In genomic region chr6:90521955-90522354, GRCh38 we compare ENCODE assay signal across 22 cellular contexts.
DNase-seq lines count a peak whose midpoint lies in the region; ATAC-seq, FAIRE-seq and TF ChIP-seq lines count a peak whose summit lies in the region.
"Had no signal": no experiment of that assay in that cellular context is flagged by ENCODE, and none has a peak within 500 bp of the region (broad histone marks: within the 10 kb centered on the region; RNA-seq: fewer than 3 reads in every experiment).

No MANE protein-coding gene starts in this region.

- H4K91ac ChIP-seq in IMR-90 (ENCODE audit: insufficient read depth, low read depth, low read length) = no peak overlapping the region

- no peak overlapping the region for H4K5ac ChIP-seq in IMR-90 (ENCODE audit: low read depth, low read length)

- H3K4me3 ChIP-seq in HepG2 (replicated peaks in 1 of 3; ENCODE audit: insufficient read depth in 1 of 3, low read depth in 2 of 3, low read length in 3 of 3) (no peak overlapping the region), right lobe of liver (no peak overlapping the region), IMR-90 (ENCODE audit: insufficient read depth, low read depth, low read length) (no peak overlapping the region), endodermal cell (ENCODE audit: low read length) (no peak overlapping the region)
- H3K4me3 ChIP-seq: BLaER1 had no signal

- ATAC-seq in HepG2 = no peak
- ATAC-seq in right lobe of liver = no peak
- ATAC-seq in IMR-90 (ENCODE audit: low read depth) = no peak
- no peak for ATAC-seq in HG03521 (IDR thresholded peaks at IDR 0.05; ENCODE audit: unreplicated experiment)

- no peak overlapping the region for H3K14ac ChIP-seq in IMR-90 (replicated peaks; ENCODE audit: low read depth, low read length)

- no peaks in the 10 kb centered on the region for H3K79me2 ChIP-seq in HepG2 (ENCODE audit: insufficient read depth, low read length)

- dilution Hi-C loops in IMR-90 (cut with HindIII; ENCODE audit: low sequenced_read_pairs, unreplicated experiment) = no loop called here

- no peak for TF ChIP-seq POLR2A in HepG2 (IDR thresholded peaks at IDR 0.05; ENCODE audit: insufficient read depth in 1 of 2, low read depth in 2 of 2, low read length in 2 of 2)
- TF ChIP-seq POLR2A in right lobe of liver (IDR thresholded peaks at IDR 0.05) = no peak
- no peak for TF ChIP-seq POLR2A in IMR-90 (IDR thresholded peaks at IDR 0.05; ENCODE audit: low read depth, low read length)

- H3K27ac ChIP-seq in HepG2 (ENCODE audit: extremely low read length, insufficient read depth, low read length) = no peak overlapping the region
- no peak overlapping the region for H3K27ac ChIP-seq in right lobe of liver
- H3K27ac ChIP-seq in IMR-90 (ENCODE audit: insufficient read depth, low read length) = no peak overlapping the region
- no peak overlapping the region for H3K27ac ChIP-seq in endodermal cell (ENCODE audit: low read depth, low read length)
- H3K27ac ChIP-seq: 22Rv1, BLaER1 had no signal

- no peak overlapping the region for H3K56ac ChIP-seq in IMR-90 (ENCODE audit: extremely low read depth, insufficient read depth, low read length)

- no peak overlapping the region for H2AK9ac ChIP-seq in IMR-90 (replicated peaks; ENCODE audit: low read depth, low read length, poor library complexity)

- no peak overlapping the region for H2BK120ac ChIP-seq in IMR-90 (ENCODE audit: low read depth, low read length)

- H3K4me3 Mint-ChIP-seq in endodermal cell (no peak overlapping the region), Calu3 (ENCODE audit: low read depth, unreplicated experiment) (no peak overlapping the region)
- H3K4me3 Mint-ChIP-seq: CD14-positive monocyte; CD4-positive, alpha-beta memory T cell; CD4-positive, CD25-positive, alpha-beta regulatory T cell; CD8-positive, alpha-beta memory T cell had no signal

- TF ChIP-seq RAD21 in HepG2 (CRISPR knock-in tag; IDR thresholded peaks at IDR 0.05) (no peak), IMR-90 (IDR thresholded peaks at IDR 0.05; ENCODE audit: low read length) (no peak)

- H3K36me3 ChIP-seq in HepG2 (replicated peaks in 1 of 2; ENCODE audit: control insufficient read depth in 1 of 2, insufficient read depth in 2 of 2, low read length in 2 of 2) (peaks cover 1 to 30% of the 10 kb centered on the region in 2 experiments; a peak in 2 of 5 replicates), right lobe of liver (peaks cover 0 to 25% (median 8%) of the 10 kb centered on the region in 4 donors), IMR-90 (ENCODE audit: control insufficient read depth, insufficient read depth, low read length) (peaks cover 6% of the 10 kb centered on the region), endodermal cell (ENCODE audit: control insufficient read depth, insufficient read depth, low read length) (peaks cover 53% of the 10 kb centered on the region)
- H3K36me3 ChIP-seq: BE2C had no signal

- H3K27me3 Mint-ChIP-seq in endodermal cell (ENCODE audit: insufficient read depth) = no peaks in the 10 kb centered on the region
- H3K27me3 Mint-ChIP-seq in Calu3 (ENCODE audit: unreplicated experiment) = no peaks in the 10 kb centered on the region
- H3K27me3 Mint-ChIP-seq: CD4-positive, alpha-beta memory T cell; CD4-positive, CD25-positive, alpha-beta regulatory T cell; CD8-positive, alpha-beta memory T cell had no signal

- no peak overlapping the region for H3K18ac ChIP-seq in IMR-90 (ENCODE audit: low read depth, low read length)

- POLR2A ChIA-PET in HepG2 (lab: Yijun Ruan, JAX) = no interaction called here
- POLR2A ChIA-PET in IMR-90 (lab: Charles Lee; ENCODE audit: unreplicated experiment) = no interaction called here

- no peak overlapping the region for H2BK5ac ChIP-seq in IMR-90 (ENCODE audit: low read depth, low read length, poor library complexity, severe bottlenecking)

- H3K9me3 ChIP-seq in HepG2 (ENCODE audit: low read length) (no peaks in the 10 kb centered on the region), right lobe of liver (no peaks in the 10 kb centered on the region), IMR-90 (ENCODE audit: control insufficient read depth, insufficient read depth, low read length) (no peaks in the 10 kb centered on the region), endodermal cell (ENCODE audit: control insufficient read depth, low read length) (no peaks in the 10 kb centered on the region)
- H3K9me3 ChIP-seq: BE2C, BLaER1 had no signal

- H2BK20ac ChIP-seq in IMR-90 (ENCODE audit: low read depth, low read length) = no peak overlapping the region

- peak overlapping the region; percentile 19 for H3K27ac Mint-ChIP-seq in endodermal cell
- H3K27ac Mint-ChIP-seq in Calu3 (ENCODE audit: unreplicated experiment) = no peak overlapping the region
- H3K27ac Mint-ChIP-seq: CD4-positive, CD25-positive, alpha-beta regulatory T cell; CD8-positive, alpha-beta memory T cell had no signal

- TF ChIP-seq EP300 in HepG2 (IDR thresholded peaks at IDR 0.05; ENCODE audit: low read depth in 2 of 2, low read length in 2 of 2) (no peak), HepG2 (CRISPR knock-in tag; IDR thresholded peaks at IDR 0.05; ENCODE audit: borderline replicate concordance) (no peak)

- no peaks in the 10 kb centered on the region for H4K20me1 ChIP-seq in HepG2 (ENCODE audit: insufficient read depth, low read length)
- H4K20me1 ChIP-seq in IMR-90 (ENCODE audit: insufficient read depth, low read length) = no peaks in the 10 kb centered on the region
- H4K20me1 ChIP-seq: BLaER1 had no signal

- DNase-seq in HepG2 (ENCODE audit: low spot score) (no peak), right lobe of liver (no peak), IMR-90 (no peak), endodermal cell (no peak), Calu3 (no peak), germinal center (ENCODE audit: low spot score) (no peak)
- DNase-seq: ACHN; BE2C; C1 segment of cervical spinal cord; CD4-positive, alpha-beta memory T cell; CD4-positive, CD25-positive, alpha-beta regulatory T cell; CD8-positive, alpha-beta memory T cell; COR-L47; DMS79 treated with DMSO at 0.1 percent for 48 hours; GF-D8 had no signal

- H3K9ac ChIP-seq in HepG2 (ENCODE audit: insufficient read depth, low read depth, low read length) = no peak overlapping the region
- H3K9ac ChIP-seq in IMR-90 (ENCODE audit: low read depth, low read length) = no peak overlapping the region
- H3K9ac ChIP-seq in endodermal cell (ENCODE audit: extremely low read depth, low read length, poor library complexity, severe bottlenecking) = no peak overlapping the region
- H3K9ac ChIP-seq: BLaER1 had no signal

- no peak for FAIRE-seq in HepG2 (lab: Jason Lieb, UNC)
- FAIRE-seq: D721Med, GM12891, GM18507 had no signal

- H3K4me2 ChIP-seq in HepG2 (ENCODE audit: low read depth, low read length) = no peak overlapping the region
- H3K4me2 ChIP-seq in IMR-90 (ENCODE audit: low read depth, low read length) = no peak overlapping the region
- H3K4me2 ChIP-seq: BLaER1 had no signal

- CTCF ChIA-PET in HepG2 (lab: Yijun Ruan, JAX; ENCODE audit: low intra/inter-chr PET ratio, low total read pairs) = no interaction called here
- CTCF ChIA-PET in IMR-90 (lab: Yijun Ruan, JAX) = no interaction called here
- CTCF ChIA-PET in Calu3 (lab: Charles Lee) = no interaction called here

- H3K9me3 Mint-ChIP-seq in endodermal cell (no peaks in the 10 kb centered on the region), Calu3 (ENCODE audit: low read depth, unreplicated experiment) (no peaks in the 10 kb centered on the region)
- H3K9me3 Mint-ChIP-seq: CD14-positive monocyte; CD4-positive, alpha-beta memory T cell; CD4-positive, CD25-positive, alpha-beta regulatory T cell; CD8-positive, alpha-beta memory T cell had no signal

- no peak overlapping the region for H3K23ac ChIP-seq in IMR-90 (ENCODE audit: low read depth, low read length)

- H3K9me1 ChIP-seq in IMR-90 (ENCODE audit: insufficient read depth, low read length) = no peaks in the 10 kb centered on the region

- TF ChIP-seq CTCF in HepG2 (CRISPR knock-in tag; IDR thresholded peaks at IDR 0.05) = no peak
- no peak for TF ChIP-seq CTCF in right lobe of liver (IDR thresholded peaks at IDR 0.05)
- TF ChIP-seq CTCF in IMR-90 (conservative IDR thresholded peaks at IDR 0.05; ENCODE audit: low read depth, low read length) = no peak
- no peak for TF ChIP-seq CTCF in endodermal cell (conservative IDR thresholded peaks at IDR 0.05)
- no peak for TF ChIP-seq CTCF in Calu3 (IDR thresholded peaks at IDR 0.05; ENCODE audit: unreplicated experiment)

- H3K27me3 ChIP-seq in HepG2 (ENCODE audit: control insufficient read depth in 1 of 2, insufficient read depth in 2 of 2, low read length in 2 of 2) (no peaks in the 10 kb centered on the region), right lobe of liver (no peaks in the 10 kb centered on the region), IMR-90 (ENCODE audit: control insufficient read depth, insufficient read depth, low read length) (no peaks in the 10 kb centered on the region), endodermal cell (ENCODE audit: control insufficient read depth, insufficient read depth, low read length, poor library complexity, severe bottlenecking) (no peaks in the 10 kb centered on the region)
- H3K27me3 ChIP-seq: BE2C, BLaER1 had no signal

- in situ Hi-C loops in HepG2 (cut with HindIII; ENCODE audit: extremely low pct_ligation_motif_present, low pct_unique_long_range_greater_than_20kb) (no loop called here), IMR-90 (cut with MboI; ENCODE audit: low sequenced_read_pairs) (no loop called here)

- H3K4me1 ChIP-seq in HepG2 (ENCODE audit: insufficient read depth, low read length) = no peaks in the 10 kb centered on the region
- no peaks in the 10 kb centered on the region for H3K4me1 ChIP-seq in right lobe of liver
- no peaks in the 10 kb centered on the region; the same call in 1 of the 2 replicates for H3K4me1 ChIP-seq in IMR-90 (ENCODE audit: control insufficient read depth, insufficient read depth, low read length)
- no peaks in the 10 kb centered on the region for H3K4me1 ChIP-seq in endodermal cell (ENCODE audit: control insufficient read depth, insufficient read depth, low read length)
- H3K4me1 ChIP-seq: BE2C, BLaER1 had no signal

- H3K36me3 Mint-ChIP-seq in endodermal cell (ENCODE audit: low read depth) (peaks cover 18% of the 10 kb centered on the region), Calu3 (ENCODE audit: insufficient read depth, unreplicated experiment) (no peaks in the 10 kb centered on the region)

- no peak overlapping the region for H4K8ac ChIP-seq in IMR-90 (ENCODE audit: low read depth in 2 of 2, low read length in 2 of 2)

- no peak overlapping the region for H2AK5ac ChIP-seq in IMR-90 (ENCODE audit: low read depth, low read length)

- BruUV-seq in HepG2 (replicated peaks; lab: Mats Ljungman, UMichigan) = no TSS peak
- no TSS peak for BruUV-seq in IMR-90 (replicated peaks; lab: Mats Ljungman, UMichigan)
- no TSS peak for BruUV-seq in Calu3 (replicated peaks; lab: Mats Ljungman, UMichigan)

- intact Hi-C loops in HepG2 (cut with micrococcal nuclease; ENCODE audit: unreplicated experiment) (no loop called here), right lobe of liver (cut with DNase I) (no loop called here), IMR-90 (cut with micrococcal nuclease) (no loop called here), Calu3 (cut with micrococcal nuclease; ENCODE audit: unreplicated experiment) (no loop called here)

- no peak overlapping the region for H3K4ac ChIP-seq in IMR-90 (ENCODE audit: low read depth, low read length)

- 0 out of 4 replicates have a peak, but pooled peaks cover 0 to 4% of the 10 kb centered on the region in 2 experiments for H3K79me1 ChIP-seq in IMR-90 (ENCODE audit: low read depth in 1 of 2, low read length in 2 of 2)

- no peak overlapping the region for H2BK15ac ChIP-seq in IMR-90 (ENCODE audit: low read depth, low read length)

- no peaks in the 10 kb centered on the region for H3K4me1 Mint-ChIP-seq in endodermal cell
- no peaks in the 10 kb centered on the region for H3K4me1 Mint-ChIP-seq in Calu3 (ENCODE audit: low read depth, unreplicated experiment)
- H3K4me1 Mint-ChIP-seq: CD14-positive monocyte; CD4-positive, alpha-beta memory T cell; CD8-positive, alpha-beta memory T cell had no signal

- 94% methylated on average over 1 of the region's 1 CpG for WGBS in HepG2 (ENCODE audit: low lambda C conversion rate)
- WGBS in right lobe of liver (ENCODE audit: insufficient coverage, low coverage, low lambda C conversion rate, missing lambda C conversion rate) = 92% methylated on average over 1 of the region's 1 CpG
- WGBS in IMR-90 (ENCODE audit: extremely low coverage in 2 of 2, insufficient read length in 1 of 2), 2 experiments = no CpG with 5 or more reads among the region's 1 CpG
- 89% methylated on average over 1 of the region's 1 CpG; no CpG with 5 or more reads in 1 of the 2 experiments for WGBS in endodermal cell (ENCODE audit: insufficient coverage in 1 of 2, insufficient read length in 1 of 2), 2 experiments

- no peak overlapping the region for H2AFZ ChIP-seq in HepG2 (ENCODE audit: low read length)
- no peak overlapping the region for H2AFZ ChIP-seq in IMR-90 (replicated peaks; ENCODE audit: low read length, poor library complexity)
